11 cellular contexts compared by ENCODE assay signal in the genomic region with DNA sequence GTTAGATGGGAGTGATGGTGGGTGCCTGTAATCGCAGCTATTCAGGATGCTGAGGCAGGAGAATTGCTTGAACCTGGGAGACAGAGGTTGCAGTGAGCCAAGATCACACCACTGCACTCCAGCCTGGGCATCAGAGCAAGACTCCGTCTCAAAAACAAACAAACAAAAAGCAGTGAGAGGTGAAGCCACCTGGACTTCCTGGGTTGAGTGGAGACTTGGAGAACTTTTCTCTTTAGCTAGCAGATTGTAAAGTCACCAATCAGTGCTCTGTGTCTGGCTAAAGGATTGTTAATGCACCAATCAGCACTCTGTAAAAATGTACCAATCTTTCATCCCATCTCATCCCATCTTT. TPM values are rescaled to one million over a fixed set of nuclear protein-coding genes. Genes with fewer than 3 reads are reported as not detected.
DNase-seq lines count a peak whose midpoint lies in the region; TF ChIP-seq lines count a peak whose summit lies in the region.
"Not testable (repeated sequence)": the region's sequence is repeated elsewhere in the genome, so short reads cannot be mapped to it uniquely, and the experiment has no call there.
"Had no signal": no experiment of that assay in that cellular context is flagged by ENCODE, and none has a peak within 500 bp of the region (broad histone marks: within the 10 kb centered on the region; RNA-seq: fewer than 3 reads in every experiment).

No MANE protein-coding gene starts in this region.

- not testable (repeated sequence) for H3K9me3 ChIP-seq in adipocyte (ENCODE audit: control insufficient read depth, low read length); osteoblast (ENCODE audit: low read depth, low read length)

- not testable (repeated sequence) for H4K20me1 ChIP-seq in osteoblast (ENCODE audit: insufficient read depth, low read length)

- H3K4me1 Mint-ChIP-seq in Calu3 (ENCODE audit: low read depth, unreplicated experiment) (peaks cover 30% of the 10 kb centered on the region), type B pancreatic cell (ENCODE audit: unreplicated experiment) (peaks cover 12% of the 10 kb centered on the region)

- H3K4me3 ChIP-seq in adipocyte (ENCODE audit: low read length): peak overlapping the region; percentile 40
- H3K4me3 ChIP-seq in osteoblast (ENCODE audit: insufficient read depth, low read length): not testable (repeated sequence)

- not testable (repeated sequence) for H3K27me3 Mint-ChIP-seq in Calu3 (ENCODE audit: unreplicated experiment); type B pancreatic cell

- peak overlapping the region; percentile 48 for H3K9ac ChIP-seq in adipocyte (ENCODE audit: low read length)

- intact Hi-C loops in Calu3 (cut with micrococcal nuclease; ENCODE audit: unreplicated experiment): not testable (repeated sequence)

- H3K4me2 ChIP-seq in osteoblast (ENCODE audit: insufficient read depth, low read length): peak overlapping the region; percentile 23

- H3K4me3 Mint-ChIP-seq in Calu3 (ENCODE audit: low read depth, unreplicated experiment) (peak overlapping the region; percentile 1), type B pancreatic cell (peak overlapping the region; percentile 73)

- H2AFZ ChIP-seq in osteoblast (ENCODE audit: low read length): not testable (repeated sequence)

- H3K79me2 ChIP-seq in osteoblast (ENCODE audit: insufficient read depth, low read length): not testable (repeated sequence)

- peak overlapping the region; percentile 97 for H3K27ac ChIP-seq in epithelial cell of prostate
- not testable (repeated sequence) for H3K27ac ChIP-seq in osteoblast (ENCODE audit: low read depth, low read length)

- CTCF ChIA-PET in Calu3 (lab: Charles Lee): interaction anchor here (0.9 kb wide), 1 partner anchor 11 kb away, joined by 4 read pairs; no protein-coding TSS in a partner anchor

- not testable (repeated sequence) for TF ChIP-seq CTCF in Calu3 (IDR thresholded peaks at IDR 0.05; ENCODE audit: unreplicated experiment); osteoblast (IDR thresholded peaks at IDR 0.05; ENCODE audit: extremely low read depth, low read depth, low read length); type B pancreatic cell (conservative IDR thresholded peaks at IDR 0.05)

- BruUV-seq in Calu3 (replicated peaks; lab: Mats Ljungman, UMichigan): not testable (repeated sequence)

- H3K4me1 ChIP-seq in adipocyte (ENCODE audit: control insufficient read depth, insufficient read depth, low read length) (peaks cover 37% of the 10 kb centered on the region), osteoblast (ENCODE audit: insufficient read depth, low read length) (peaks cover 15% of the 10 kb centered on the region)

- H3K36me3 Mint-ChIP-seq in Calu3 (ENCODE audit: insufficient read depth, unreplicated experiment); type B pancreatic cell: not testable (repeated sequence)

- H3K9me3 Mint-ChIP-seq in Calu3 (ENCODE audit: low read depth, unreplicated experiment): not testable (repeated sequence)
- peaks cover 20% of the 10 kb centered on the region for H3K9me3 Mint-ChIP-seq in type B pancreatic cell

- H3K27me3 ChIP-seq in adipocyte (replicated peaks; ENCODE audit: control insufficient read depth, insufficient read depth, low read length); osteoblast (ENCODE audit: insufficient read depth, low read length): not testable (repeated sequence)

- H3K36me3 ChIP-seq in adipocyte (ENCODE audit: control insufficient read depth, insufficient read depth, low read length, severe bottlenecking); osteoblast (ENCODE audit: insufficient read depth, low read length): not testable (repeated sequence)

- peak overlapping the region; percentile 87 for H3K27ac Mint-ChIP-seq in Calu3 (ENCODE audit: unreplicated experiment)
- peak overlapping the region; percentile 95 for H3K27ac Mint-ChIP-seq in type B pancreatic cell

- DNase-seq in Calu3; adipocyte (ENCODE audit: low read depth); epithelial cell of prostate (ENCODE audit: low read depth, low spot score); osteoblast (ENCODE audit: insufficient read length, low spot score, missing footprints); type B pancreatic cell (ENCODE audit: extremely low spot score, unreplicated experiment): not testable (repeated sequence)
- DNase-seq in M059J (ENCODE audit: low read depth) (peak; percentile 26), kidney tubule cell (ENCODE audit: low spot score) (peak; percentile 13)

RNA-seq across cellular contexts. Expression of gene AKR1B15, which starts 14.5 kb away (rescaled TPM):
- total RNA-seq in Calu3 (2022) (0.73 and 1.7 TPM in 2 replicates), osteoblast (0.29 and 0.36 TPM in 2 replicates), type B pancreatic cell (ENCODE audit: low replicate concordance) (0.63 and 1.0 TPM in 2 replicates)
- 0.57 and 1.6 TPM in 2 replicates for total RNA-seq in M059J (2014; rRNA removed; shearing (Covaris generic))
- total RNA-seq: A172; CD4-positive, alpha-beta memory T cell; H9; HT-29 had no signal

RNA-seq across cellular contexts. Expression of gene AKR1B10, which starts 36.0 kb away (rescaled TPM):
- total RNA-seq in Calu3 (2022): 26.4 and 62.5 TPM in 2 replicates
- 11.6 and 12.6 TPM in 2 replicates for total RNA-seq in M059J (2014; rRNA removed; shearing (Covaris generic))
- total RNA-seq in osteoblast: 1.4 and 2.4 TPM in 2 replicates
- total RNA-seq in type B pancreatic cell (ENCODE audit: low replicate concordance): 11.3 and 13.7 TPM in 2 replicates
- total RNA-seq: CD4-positive, alpha-beta memory T cell; H9 had no signal
